In the genomic region with DNA sequence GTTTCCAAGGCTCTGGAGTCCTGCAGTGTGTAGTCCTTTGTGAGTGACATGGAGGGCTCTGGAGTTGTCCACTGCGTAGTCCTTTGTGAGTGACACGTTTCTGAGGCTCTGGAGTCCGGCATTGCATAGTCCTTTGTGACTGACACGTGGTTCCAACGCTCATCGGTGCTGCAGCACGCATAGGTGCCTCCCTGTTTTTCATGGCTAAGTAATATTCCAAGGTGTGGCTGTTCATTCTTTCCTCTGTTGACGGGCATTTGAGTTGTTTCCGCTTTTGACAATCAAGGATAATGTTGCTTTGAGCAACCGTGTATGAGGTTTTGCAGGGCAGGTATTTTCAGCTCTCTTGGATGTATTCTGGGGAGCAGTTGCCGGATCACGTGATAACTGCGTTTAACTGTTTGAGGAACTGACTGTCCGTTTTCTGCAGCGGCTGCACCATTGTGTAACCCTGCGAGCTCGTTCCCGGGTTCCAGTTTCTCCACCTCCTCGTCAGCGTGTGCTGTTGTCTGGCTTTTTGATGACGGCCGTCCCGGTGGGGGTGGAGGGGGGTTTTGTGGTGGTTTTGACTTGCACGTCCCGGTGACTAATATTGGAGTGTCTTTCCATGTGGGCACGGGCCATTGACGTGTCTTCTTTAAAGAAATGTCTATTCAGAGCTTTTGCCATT, we compare ENCODE assay signal across 1 cellular context.
TF ChIP-seq lines count a peak whose summit lies in the region.

No MANE protein-coding gene starts in this region.

TF ChIP-seq in WTC11, 78 proteins besides CTCF, POLR2A, EP300 and RAD21 (continued from another document):
- TF ChIP-seq JAZF1 (CRISPR knock-in tag; IDR thresholded peaks at IDR 0.05): no peak
- TF ChIP-seq MLX (CRISPR knock-in tag; IDR thresholded peaks at IDR 0.05): no peak
- TF ChIP-seq KAT7 (CRISPR knock-in tag; IDR thresholded peaks at IDR 0.05; ENCODE audit: borderline replicate concordance): no peak
